Comparison of ENCODE assay signal across 1 cellular context in genomic region chr10:46520381-46520780, GRCh38.
A peak's percentile ranks its signal among the peaks of the same experiment; 100 is the strongest.
TF ChIP-seq lines count a peak whose summit lies in the region.

No MANE protein-coding gene starts in this region.

TF ChIP-seq in H1, 55 proteins besides CTCF, POLR2A, EP300 and RAD21:
- TF ChIP-seq USF2 (IDR thresholded peaks at IDR 0.05; ENCODE audit: low read length) = 0 out of 2 replicates have a peak, but pooled peaks have one; percentile 4
- no peak for TF ChIP-seq TBP (IDR thresholded peaks at IDR 0.05; ENCODE audit: low read depth, low read length)
